ENCODE assay signal across 16 cellular contexts in genomic region chr12:120726961-120727360, GRCh38. TPM values are rescaled to one million over a fixed set of nuclear protein-coding genes. Genes with fewer than 3 reads are reported as not detected.
DNase-seq lines count a peak whose midpoint lies in the region; TF ChIP-seq lines count a peak whose summit lies in the region.
"Had no signal": no experiment of that assay in that cellular context is flagged by ENCODE, and none has a peak within 500 bp of the region (broad histone marks: within the 10 kb centered on the region; RNA-seq: fewer than 3 reads in every experiment).

No MANE protein-coding gene starts in this region.

- H3K4me2 ChIP-seq in Loucy (ENCODE audit: low read depth, low read length, poor library complexity, severe bottlenecking) = peak overlapping the region; percentile 82

- DNase-seq in CD4-positive, alpha-beta memory T cell = no peak
- no peak for DNase-seq in esophagus muscularis mucosa (ENCODE audit: extremely low spot score)
- no peak for DNase-seq in NCI-H446 treated with DMSO at 0.1 percent for 48 hours (lab: John Stamatoyannopoulos, UW)
- no peak for DNase-seq in breast epithelium (ENCODE audit: low spot score in 2 of 2)
- DNase-seq in MV-4-11 (lab: John Stamatoyannopoulos, UW) = no peak
- DNase-seq in KG1 (lab: John Stamatoyannopoulos, UW) = no peak
- DNase-seq: activated gamma-delta T cell treated with Interleukin-2 at 50 U/mL for 16 hours, cortex of kidney, DMS79, foreskin keratinocyte, Karpas-422, NCI-H2171 treated with DMSO at 0.1 percent for 48 hours, tibial artery had no signal

- no peak overlapping the region for H3K27ac ChIP-seq in CD4-positive, alpha-beta memory T cell (ENCODE audit: low read depth, low read length)
- H3K27ac ChIP-seq in esophagus muscularis mucosa (replicated peaks in 1 of 4) = peak overlapping the region in 3 of 4 donors; percentile 74 to 89 (median 79)
- no peak overlapping the region for H3K27ac ChIP-seq in breast epithelium
- H3K27ac ChIP-seq: BLaER1, foreskin keratinocyte had no signal

- no peaks in the 10 kb centered on the region; the same call in 1 of the 2 replicates for H3K79me2 ChIP-seq in Loucy (ENCODE audit: insufficient read depth, low read length)

- TF ChIP-seq CTCF in Loucy (conservative IDR thresholded peaks at IDR 0.05; ENCODE audit: low read length) (no peak), esophagus muscularis mucosa (IDR thresholded peaks at IDR 0.05) (no peak), nephron (IDR thresholded peaks at IDR 0.05; ENCODE audit: unreplicated experiment in 3 of 3) (no peak), breast epithelium (IDR thresholded peaks at IDR 0.05) (no peak)

- no peaks in the 10 kb centered on the region for H3K9me3 Mint-ChIP-seq in CD4-positive, alpha-beta memory T cell
- H3K9me3 Mint-ChIP-seq in nephron = no peaks in the 10 kb centered on the region

- no peaks in the 10 kb centered on the region for H3K27me3 ChIP-seq in CD4-positive, alpha-beta memory T cell (ENCODE audit: insufficient read depth, low read length)
- H3K27me3 ChIP-seq in Loucy (ENCODE audit: insufficient read depth, low read length, poor library complexity, severe bottlenecking) = no peaks in the 10 kb centered on the region
- no peaks in the 10 kb centered on the region for H3K27me3 ChIP-seq in esophagus muscularis mucosa
- no peaks in the 10 kb centered on the region for H3K27me3 ChIP-seq in breast epithelium
- H3K27me3 ChIP-seq: BLaER1, foreskin keratinocyte, tibial artery had no signal

- CTCF ChIA-PET in CD4-positive, alpha-beta memory T cell (lab: Charles Lee; ENCODE audit: partially characterized antibody) = no interaction called here

- no peaks in the 10 kb centered on the region for H3K27me3 Mint-ChIP-seq in CD4-positive, alpha-beta memory T cell
- peaks cover 5% of the 10 kb centered on the region for H3K27me3 Mint-ChIP-seq in nephron (ENCODE audit: low read depth)

- H3K27ac Mint-ChIP-seq in CD4-positive, alpha-beta memory T cell = peak overlapping the region in 1 of 7 donors; percentile 93
- H3K27ac Mint-ChIP-seq in nephron = no peak overlapping the region

- no peaks in the 10 kb centered on the region for H3F3A ChIP-seq in Loucy (ENCODE audit: low read depth)

- H3K4me3 ChIP-seq in CD4-positive, alpha-beta memory T cell (ENCODE audit: low read length in 2 of 2) = no peak overlapping the region
- H3K4me3 ChIP-seq in Loucy (ENCODE audit: low read length, poor library complexity, severe bottlenecking) (no peak overlapping the region), esophagus muscularis mucosa (no peak overlapping the region), breast epithelium (no peak overlapping the region)

- H3K4me3 Mint-ChIP-seq in CD4-positive, alpha-beta memory T cell = peak overlapping the region in 5 of 8 donors; percentile 15 to 95 (median 91)
- peak overlapping the region; percentile 91 to 96 (median 93) for H3K4me3 Mint-ChIP-seq in nephron

- 92% methylated on average over 8 of the region's 9 CpGs for WGBS in esophagus muscularis mucosa

- no peaks in the 10 kb centered on the region for H3K9me2 ChIP-seq in Loucy (replicated peaks; ENCODE audit: low read depth, low read length)

- H3K36me3 Mint-ChIP-seq in CD4-positive, alpha-beta memory T cell = peaks cover 25 to 39% of the 10 kb centered on the region in 2 donors
- H3K36me3 Mint-ChIP-seq in nephron (ENCODE audit: low read depth) = peaks cover 41% of the 10 kb centered on the region

- TF ChIP-seq EP300 in esophagus muscularis mucosa (IDR thresholded peaks at IDR 0.05) = no peak

- H3K9me3 ChIP-seq in CD4-positive, alpha-beta memory T cell (ENCODE audit: control insufficient read depth in 1 of 2, low read length in 2 of 2) = no peaks in the 10 kb centered on the region
- no peaks in the 10 kb centered on the region for H3K9me3 ChIP-seq in Loucy (ENCODE audit: insufficient read depth, low read depth, low read length)
- H3K9me3 ChIP-seq in esophagus muscularis mucosa = no peaks in the 10 kb centered on the region
- H3K9me3 ChIP-seq in breast epithelium = no peaks in the 10 kb centered on the region
- H3K9me3 ChIP-seq: BLaER1, tibial artery had no signal

- H3K9ac ChIP-seq in Loucy (ENCODE audit: low read depth, low read length, poor library complexity, severe bottlenecking) = no peak overlapping the region

- H3K4me1 Mint-ChIP-seq in CD4-positive, alpha-beta memory T cell = peaks cover 13 to 30% (median 20%) of the 10 kb centered on the region in 4 donors
- peaks cover 16% of the 10 kb centered on the region for H3K4me1 Mint-ChIP-seq in nephron

- H2AFZ ChIP-seq in Loucy (ENCODE audit: low read length) = no peak overlapping the region

- TF ChIP-seq POLR2A in esophagus muscularis mucosa (IDR thresholded peaks at IDR 0.05; ENCODE audit: low read depth) = no peak
- TF ChIP-seq POLR2A in breast epithelium (IDR thresholded peaks at IDR 0.05) = no peak

- POLR2A ChIA-PET in CD4-positive, alpha-beta memory T cell (lab: Charles Lee; ENCODE audit: partially characterized antibody) = no interaction called here

- intact Hi-C loops in CD4-positive, alpha-beta memory T cell (cut with micrococcal nuclease) = no loop called here
- intact Hi-C loops in esophagus muscularis mucosa (cut with DNase I) = loop anchor here (10.0 kb wide), 1 partner anchor 178 kb away; the partner anchor contains the start of gene SPPL3
- intact Hi-C loops in breast epithelium (cut with DNase I; ENCODE audit: low total_unique reads) = no loop called here

- H4K20me1 ChIP-seq in Loucy (ENCODE audit: insufficient read depth, low read length, poor library complexity, severe bottlenecking) = no peaks in the 10 kb centered on the region

- peaks cover 16% of the 10 kb centered on the region for H3K4me1 ChIP-seq in CD4-positive, alpha-beta memory T cell (ENCODE audit: insufficient read depth, low read length)
- H3K4me1 ChIP-seq in Loucy (ENCODE audit: insufficient read depth, low read length, poor library complexity, severe bottlenecking) (peaks cover 20% of the 10 kb centered on the region), esophagus muscularis mucosa (peaks cover 6 to 26% (median 21%) of the 10 kb centered on the region in 4 donors), breast epithelium (peaks cover 0 to 4% of the 10 kb centered on the region in 2 donors)
- H3K4me1 ChIP-seq: foreskin keratinocyte had no signal

- H3K36me3 ChIP-seq in CD4-positive, alpha-beta memory T cell (ENCODE audit: insufficient read depth, low read length) = peaks cover 7% of the 10 kb centered on the region
- H3K36me3 ChIP-seq in Loucy (ENCODE audit: insufficient read depth, low read length) (no peaks in the 10 kb centered on the region; the same call in 1 of the 2 replicates), esophagus muscularis mucosa (peaks cover 11 to 67% (median 55%) of the 10 kb centered on the region in 4 donors), breast epithelium (no peaks in the 10 kb centered on the region)

RNA-seq across cellular contexts. Expression of gene ACADS, which starts 1.3 kb away (rescaled TPM):
- total RNA-seq in CD4-positive, alpha-beta memory T cell = 10 to 100 TPM; 14.9 to 17.1 TPM
- polyA plus RNA-seq in CD4-positive, alpha-beta memory T cell = 10 to 100 TPM; 19.2 to 29.9 TPM
- 10 to 100 TPM; 31.6 to 64.2 (median 46.0) TPM for total RNA-seq in esophagus muscularis mucosa
- 100 to 1,000 TPM in 1 of 3 donors, 10 to 100 TPM in 2; 38.3 to 114 (median 54.3) TPM for total RNA-seq in breast epithelium

RNA-seq across cellular contexts. Expression of gene UNC119B, which starts 16.7 kb away (rescaled TPM):
- total RNA-seq in CD4-positive, alpha-beta memory T cell = 10 to 100 TPM; 28.7 to 29.1 TPM
- 1 to 10 TPM; 6.9 to 8.4 TPM for polyA plus RNA-seq in CD4-positive, alpha-beta memory T cell
- total RNA-seq in esophagus muscularis mucosa (10 to 100 TPM; 20.0 to 30.8 (median 28.5) TPM), breast epithelium (10 to 100 TPM; 19.2 to 24.0 (median 22.0) TPM)

RNA-seq across cellular contexts. Expression of gene MLEC, which starts 40.0 kb away (rescaled TPM):
- 10 to 100 TPM; 75.1 to 88.9 TPM for total RNA-seq in CD4-positive, alpha-beta memory T cell
- polyA plus RNA-seq in CD4-positive, alpha-beta memory T cell = 10 to 100 TPM; 38.9 to 61.4 TPM
- total RNA-seq in esophagus muscularis mucosa = 10 to 100 TPM; 37.8 to 55.5 (median 46.3) TPM
- total RNA-seq in breast epithelium = 10 to 100 TPM; 67.6 to 75.4 (median 67.8) TPM

Comparison
In these comparisons a context has a peak if more than half of its experiments do, and no peak if none do; other contexts are left out.
1. H3K27ac ChIP-seq: peak in esophagus muscularis mucosa (3 of 4); none in CD4-positive, alpha-beta memory T cell (single experiment) and breast epithelium (0 of 2).